ENCODE assay signal across 8 cellular contexts in the genomic region with DNA sequence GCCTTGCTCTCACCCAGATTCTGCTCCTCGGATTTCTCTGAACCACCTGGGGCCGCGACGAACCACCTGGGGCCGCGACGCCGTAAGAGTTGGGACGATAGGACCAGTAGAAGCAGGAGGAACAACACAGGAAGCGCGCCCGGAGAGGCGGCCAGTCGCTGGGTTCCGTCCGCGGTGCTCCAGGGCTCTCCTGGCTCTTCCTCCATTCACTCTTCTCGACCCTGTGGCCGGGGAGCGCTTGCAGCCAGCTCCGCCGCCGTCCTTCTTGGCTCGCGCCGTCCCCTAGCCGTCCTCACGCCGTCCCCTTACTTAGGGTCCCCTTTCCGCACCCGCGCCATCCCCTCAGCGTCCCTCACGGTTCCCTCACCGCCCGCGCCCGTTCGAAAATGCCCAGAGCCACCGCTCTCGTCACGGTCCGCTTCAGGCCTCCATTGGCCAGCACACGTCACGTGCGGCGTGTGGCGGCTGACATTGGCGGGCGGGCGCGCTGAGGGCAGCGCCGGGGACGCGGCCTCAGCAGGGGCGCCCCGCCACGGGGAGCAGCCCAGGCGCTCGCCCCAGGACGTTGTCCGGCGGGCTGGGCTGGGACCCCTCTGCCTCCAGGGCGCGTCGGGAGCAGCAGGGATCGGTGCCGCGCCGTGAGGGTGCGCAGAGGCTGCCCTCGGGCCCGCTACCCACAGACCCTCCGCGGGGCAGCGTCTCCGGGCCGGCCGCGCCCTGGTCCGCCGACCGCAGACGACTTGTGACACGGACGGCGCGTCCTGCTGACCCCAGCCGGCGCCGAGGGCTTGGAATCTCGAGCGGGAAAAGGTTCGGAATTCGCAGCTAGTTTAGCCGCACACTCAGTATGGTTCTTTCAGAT.
A peak's percentile ranks its signal among the peaks of the same experiment; 100 is the strongest.
DNase-seq lines count a peak whose midpoint lies in the region; ATAC-seq lines count a peak whose summit lies in the region.

No MANE protein-coding gene starts in this region.

- DNase-seq in ACHN (peak; percentile 84), NCI-H2171 (lab: John Stamatoyannopoulos, UW) (peak; percentile 81), cerebellar cortex (ENCODE audit: low spot score) (peak; percentile 85), kidney glomerular epithelial cell (lab: John Stamatoyannopoulos, UW) (peak; percentile 81)
- DNase-seq in activated CD4-positive, CD25-positive, alpha-beta regulatory T cell treated with anti-CD3 and anti-CD28 coated beads, Interleukin-2, amount 50 U/mL, for 16 hours (ENCODE audit: low read depth, low spot score), result peak; percentile 62
- DNase-seq in stimulated activated CD4-positive, alpha-beta T cell treated with anti-CD3 and anti-CD28 coated beads, Interleukin-1b, Interleukin-23, amount 100 ng/mL, for 1 hour (ENCODE audit: low read depth in 2 of 2), result peak; percentile 46 to 59

- ATAC-seq in GM18858 (IDR thresholded peaks at IDR 0.05; ENCODE audit: unreplicated experiment), result peak; percentile 90
- ATAC-seq in HG03066 (IDR thresholded peaks at IDR 0.05; ENCODE audit: low read depth, unreplicated experiment), result peak; percentile 96

- in situ Hi-C loops in ACHN (cut with HindIII; ENCODE audit: low pct_ligation_motif_present, low pct_unique_long_range_greater_than_20kb, low sequenced_read_pairs), result no loop called here

Comparison
In these comparisons a context has a peak if more than half of its experiments do, and no peak if none do; other contexts are left out.
1. Peak in every context shown above with its lines: DNase-seq and ATAC-seq.